Comparison of ENCODE assay signal across 8 cellular contexts in genomic region chr17:49361129-49361901, GRCh38. TPM values are rescaled to one million over a fixed set of nuclear protein-coding genes. Genes with fewer than 3 reads are reported as not detected.
A peak's percentile ranks its signal among the peaks of the same experiment; 100 is the strongest.
DNase-seq lines count a peak whose midpoint lies in the region; ATAC-seq and TF ChIP-seq lines count a peak whose summit lies in the region.

No MANE protein-coding gene starts in this region.

- peak; percentile 33 for ATAC-seq in HG03460 (IDR thresholded peaks at IDR 0.05; ENCODE audit: unreplicated experiment)
- ATAC-seq in gastroesophageal sphincter = peak; percentile 7

- peaks cover 62% of the 10 kb centered on the region for H3K4me1 ChIP-seq in BLaER1
- peaks cover 0 to 39% (median 9%) of the 10 kb centered on the region in 4 donors for H3K4me1 ChIP-seq in Peyer's patch
- peaks cover 0 to 59% (median 13%) of the 10 kb centered on the region in 3 donors for H3K4me1 ChIP-seq in gastroesophageal sphincter

- DNase-seq in Peyer's patch (peak; percentile 69 to 94 (median 92)), occipital lobe (lab: John Stamatoyannopoulos, UW) (peak; percentile 38)
- peak; percentile 64 for DNase-seq in activated T-helper 9 cell treated with anti-CD3 and anti-CD28 coated beads, Interleukin-2, amount 50 U/mL, for 16 hours (ENCODE audit: low read depth)

- H3K27ac ChIP-seq in BLaER1 = peak overlapping the region; percentile 98
- H3K27ac ChIP-seq in Peyer's patch = peak overlapping the region; percentile 91 to 100 (median 98)
- peak overlapping the region; percentile 75 to 96 (median 95) for H3K27ac ChIP-seq in gastroesophageal sphincter
- H3K27ac ChIP-seq in temporal lobe (ENCODE audit: low read depth, low read length) = peak overlapping the region; percentile 96

- 0 to 2% methylated on average over 5 to 11 of the region's 52 CpGs for WGBS in gastroesophageal sphincter (ENCODE audit: low coverage in 1 of 2), 2 donors

- no peaks in the 10 kb centered on the region for H3K9me3 ChIP-seq in BLaER1
- H3K9me3 ChIP-seq in Peyer's patch = no peaks in the 10 kb centered on the region
- H3K9me3 ChIP-seq in gastroesophageal sphincter = no peaks in the 10 kb centered on the region

- no peaks in the 10 kb centered on the region for H3K27me3 ChIP-seq in BLaER1
- no peaks in the 10 kb centered on the region for H3K27me3 ChIP-seq in Peyer's patch
- no peaks in the 10 kb centered on the region for H3K27me3 ChIP-seq in gastroesophageal sphincter

- peak overlapping the region; percentile 96 for H3K9ac ChIP-seq in BLaER1

- peak overlapping the region; percentile 96 for H3K4me3 ChIP-seq in BLaER1
- peak overlapping the region; percentile 83 to 100 (median 97) for H3K4me3 ChIP-seq in Peyer's patch
- H3K4me3 ChIP-seq in gastroesophageal sphincter = peak overlapping the region; percentile 84 to 93

- peak overlapping the region; percentile 95 for H3K4me2 ChIP-seq in BLaER1

- H3K36me3 ChIP-seq in BLaER1 (no peaks in the 10 kb centered on the region), Peyer's patch (no peaks in the 10 kb centered on the region), gastroesophageal sphincter (no peaks in the 10 kb centered on the region)

- no peak for TF ChIP-seq EP300 in gastroesophageal sphincter (IDR thresholded peaks at IDR 0.05)

- no peak for TF ChIP-seq CTCF in Peyer's patch (IDR thresholded peaks at IDR 0.05)
- TF ChIP-seq CTCF in gastroesophageal sphincter (IDR thresholded peaks at IDR 0.05) = no peak

- TF ChIP-seq POLR2A in GM19099 (IDR thresholded peaks at IDR 0.05; ENCODE audit: extremely low read depth, insufficient read length, low read depth) (peak; percentile 62), Peyer's patch (IDR thresholded peaks at IDR 0.05) (peak in 1 of 2 donors; percentile 40), gastroesophageal sphincter (IDR thresholded peaks at IDR 0.05) (no peak)

- peaks cover 49% of the 10 kb centered on the region for H4K20me1 ChIP-seq in BLaER1

RNA-seq across cellular contexts. Expression of gene ZNF652, which starts 0.7 kb away (rescaled TPM):
- total RNA-seq in Peyer's patch (10 to 100 TPM; 36.5 to 56.1 (median 42.5) TPM), gastroesophageal sphincter (100 to 1,000 TPM in 2 of 4 donors, 10 to 100 TPM in 2; 56.0 to 124 (median 92.2) TPM), occipital lobe (35.4 TPM), temporal lobe (31.5 TPM)

RNA-seq across cellular contexts. Expression of gene PHB1, which starts 53.4 kb away (rescaled TPM):
- 10 to 100 TPM; 59.5 to 75.9 (median 69.9) TPM for total RNA-seq in Peyer's patch
- 100 to 1,000 TPM in 3 of 4 donors, 10 to 100 TPM in 1; 98.7 to 108 (median 102) TPM for total RNA-seq in gastroesophageal sphincter
- total RNA-seq in occipital lobe = 42.0 TPM
- total RNA-seq in temporal lobe = 36.4 TPM

Comparison
In these comparisons a context has a peak if more than half of its experiments do, and no peak if none do; other contexts are left out.
1. Peak in every context shown above with its lines: DNase-seq, ATAC-seq, H3K4me3 ChIP-seq and H3K27ac ChIP-seq.
2. DNase-seq: peak in every context shown above with its lines; median percentile 92 in Peyer's patch; 64 in activated T-helper 9 cell treated with anti-CD3 and anti-CD28 coated beads, Interleukin-2, amount 50 U/mL, for 16 hours; 38 in occipital lobe.